ENCODE assay signal across 17 cellular contexts in the genomic region with DNA sequence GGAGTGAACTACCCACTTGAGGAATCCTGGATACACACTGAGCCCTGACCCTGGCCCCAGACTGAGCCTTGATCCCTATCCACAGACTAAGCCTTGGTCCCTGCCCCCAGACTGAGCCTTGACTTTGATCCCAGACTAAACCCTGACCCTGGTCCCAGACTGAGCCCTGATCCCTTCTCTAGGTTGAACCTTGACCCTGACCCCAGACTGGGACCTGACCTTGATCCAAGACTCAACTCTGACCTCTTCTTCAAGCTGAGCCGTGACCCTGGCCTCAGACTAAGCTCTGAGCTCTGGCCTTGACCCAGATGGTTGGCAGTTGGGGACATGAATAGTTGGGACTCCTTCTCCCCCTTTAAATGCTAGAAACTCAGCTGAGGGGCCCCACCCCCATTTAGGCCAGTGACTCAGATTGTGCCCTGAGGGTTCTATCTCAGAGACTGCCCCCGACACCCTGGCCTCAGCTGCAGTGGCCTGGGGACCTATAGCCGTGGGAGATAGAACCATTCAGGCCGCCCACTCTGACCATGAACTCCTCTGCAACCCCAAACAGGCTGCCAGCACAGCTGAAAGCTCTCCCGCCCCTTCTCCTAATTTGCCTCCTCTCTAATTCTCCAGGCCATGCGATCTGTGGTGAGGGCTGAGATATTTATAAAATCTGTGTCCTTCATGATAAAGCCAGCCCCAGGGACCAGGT.
DNase-seq lines count a peak whose midpoint lies in the region; ATAC-seq and TF ChIP-seq lines count a peak whose summit lies in the region.
"Had no signal": no experiment of that assay in that cellular context is flagged by ENCODE, and none has a peak within 500 bp of the region (broad histone marks: within the 10 kb centered on the region; RNA-seq: fewer than 3 reads in every experiment).

No MANE protein-coding gene starts in this region.

- WGBS in right cardiac atrium: 43% methylated on average over 6 of the region's 6 CpGs

- no peak for TF ChIP-seq CTCF in dorsolateral prefrontal cortex (IDR thresholded peaks at IDR 0.05 in 54 of 56, conservative IDR thresholded peaks at IDR 0.05 in 2 of 56; ENCODE audit: low read depth in 1 of 56, partially characterized antibody in 56 of 56)

- peak overlapping the region; percentile 2; the same call in 1 of the 2 replicates for H3K9ac ChIP-seq in ES-I3 (ENCODE audit: low read depth, low read length)

- H3K4me3 ChIP-seq in dorsolateral prefrontal cortex (no peak overlapping the region), right cardiac atrium (ENCODE audit: low read length) (no peak overlapping the region)
- H3K4me3 ChIP-seq: A549, SJSA1 had no signal

- H3K27ac Mint-ChIP-seq in activated naive CD8-positive, alpha-beta T cell treated with anti-CD3 and anti-CD28 coated beads for 36 hours: no peak overlapping the region

- H3K27me3 ChIP-seq in dorsolateral prefrontal cortex (no peaks in the 10 kb centered on the region), right cardiac atrium (ENCODE audit: control insufficient read depth, insufficient read depth) (no peaks in the 10 kb centered on the region)

- DNase-seq in M059J (ENCODE audit: low read depth) (peak; percentile 55), dorsolateral prefrontal cortex (no peak), posterior vena cava (ENCODE audit: low spot score) (peak; percentile 75), NCI-H2227 treated with DMSO at 0.1 percent for 48 hours (lab: John Stamatoyannopoulos, UW) (no peak), NCI-H1436 (lab: John Stamatoyannopoulos, UW) (no peak), right cardiac atrium (no peak)
- DNase-seq in activated naive CD8-positive, alpha-beta T cell treated with anti-CD3 and anti-CD28 coated beads for 36 hours: no peak
- DNase-seq: C1 segment of cervical spinal cord, DMS79 treated with DMSO at 0.1 percent for 48 hours, MV-4-11, NCI-H1417, NCI-H2029, NCI-H2171 treated with DMSO at 0.1 percent for 48 hours, NCI-H510A treated with DMSO at 0.1 percent for 48 hours had no signal

- no peaks in the 10 kb centered on the region for H3K27me3 Mint-ChIP-seq in activated naive CD8-positive, alpha-beta T cell treated with anti-CD3 and anti-CD28 coated beads for 36 hours

- H3K36me3 Mint-ChIP-seq in activated naive CD8-positive, alpha-beta T cell treated with anti-CD3 and anti-CD28 coated beads for 36 hours: no peaks in the 10 kb centered on the region

- no peaks in the 10 kb centered on the region for H3K4me1 Mint-ChIP-seq in activated naive CD8-positive, alpha-beta T cell treated with anti-CD3 and anti-CD28 coated beads for 36 hours

- H3K4me1 ChIP-seq in ES-I3 (ENCODE audit: insufficient read depth, low read length) (peaks cover 27% of the 10 kb centered on the region; the same call in 1 of the 2 replicates), right cardiac atrium (ENCODE audit: control insufficient read depth, insufficient read depth, low read length) (no peaks in the 10 kb centered on the region)
- H3K4me1 ChIP-seq: A549 had no signal

- intact Hi-C loops in dorsolateral prefrontal cortex (cut with DNase I): no loop called here
- intact Hi-C loops in posterior vena cava (cut with DNase I): no loop called here
- intact Hi-C loops in right cardiac atrium (cut with DNase I): no loop called here

- H3K36me3 ChIP-seq in ES-I3 (ENCODE audit: insufficient read depth, low read length): no peaks in the 10 kb centered on the region
- H3K36me3 ChIP-seq: SJSA1 had no signal

- H3K9me3 ChIP-seq in ES-I3 (ENCODE audit: control insufficient read depth, insufficient read depth, low read length): no peaks in the 10 kb centered on the region
- H3K9me3 ChIP-seq in right cardiac atrium (ENCODE audit: control insufficient read depth, low read length): no peaks in the 10 kb centered on the region
- H3K9me3 ChIP-seq: A549, SJSA1 had no signal

- H3K4me3 Mint-ChIP-seq in activated naive CD8-positive, alpha-beta T cell treated with anti-CD3 and anti-CD28 coated beads for 36 hours: no peak overlapping the region

- H3K27ac ChIP-seq in dorsolateral prefrontal cortex (peak overlapping the region in 44 of 59 donors; percentile 18 to 83 (median 63)), right cardiac atrium (ENCODE audit: low read length) (no peak overlapping the region)
- H3K27ac ChIP-seq: A549, SJSA1 had no signal

- no peak for ATAC-seq in right cardiac atrium
- ATAC-seq: A549 had no signal

- H3K9me3 Mint-ChIP-seq in activated naive CD8-positive, alpha-beta T cell treated with anti-CD3 and anti-CD28 coated beads for 36 hours: no peaks in the 10 kb centered on the region

Comparison
In these comparisons a context has a peak if more than half of its experiments do, and no peak if none do; other contexts are left out.
1. DNase-seq: peak in M059J (single experiment) and posterior vena cava (single experiment); none in dorsolateral prefrontal cortex (0 of 10), NCI-H2227 treated with DMSO at 0.1 percent for 48 hours (single experiment), NCI-H1436 (single experiment), right cardiac atrium (0 of 3) and activated naive CD8-positive, alpha-beta T cell treated with anti-CD3 and anti-CD28 coated beads for 36 hours (single experiment).